Comparison of ENCODE assay signal across 1 cellular context in genomic region chr1:229258851-229259110, GRCh38.
TF ChIP-seq lines count a peak whose summit lies in the region.

No MANE protein-coding gene starts in this region.

TF ChIP-seq in WTC11, 78 proteins besides CTCF, POLR2A, EP300 and RAD21 (continued from another document):
- TF ChIP-seq, protein P1, sequence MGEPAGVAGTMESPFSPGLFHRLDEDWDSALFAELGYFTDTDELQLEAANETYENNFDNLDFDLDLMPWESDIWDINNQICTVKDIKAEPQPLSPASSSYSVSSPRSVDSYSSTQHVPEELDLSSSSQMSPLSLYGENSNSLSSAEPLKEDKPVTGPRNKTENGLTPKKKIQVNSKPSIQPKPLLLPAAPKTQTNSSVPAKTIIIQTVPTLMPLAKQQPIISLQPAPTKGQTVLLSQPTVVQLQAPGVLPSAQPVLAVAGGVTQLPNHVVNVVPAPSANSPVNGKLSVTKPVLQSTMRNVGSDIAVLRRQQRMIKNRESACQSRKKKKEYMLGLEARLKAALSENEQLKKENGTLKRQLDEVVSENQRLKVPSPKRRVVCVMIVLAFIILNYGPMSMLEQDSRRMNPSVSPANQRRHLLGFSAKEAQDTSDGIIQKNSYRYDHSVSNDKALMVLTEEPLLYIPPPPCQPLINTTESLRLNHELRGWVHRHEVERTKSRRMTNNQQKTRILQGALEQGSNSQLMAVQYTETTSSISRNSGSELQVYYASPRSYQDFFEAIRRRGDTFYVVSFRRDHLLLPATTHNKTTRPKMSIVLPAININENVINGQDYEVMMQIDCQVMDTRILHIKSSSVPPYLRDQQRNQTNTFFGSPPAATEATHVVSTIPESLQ (CRISPR knock-in tag; IDR thresholded peaks at IDR 0.05), result no peak
- TF ChIP-seq CBFB (CRISPR knock-in tag; IDR thresholded peaks at IDR 0.05; ENCODE audit: low read depth) (no peak), MXD4 (CRISPR knock-in tag; IDR thresholded peaks at IDR 0.05; ENCODE audit: borderline replicate concordance) (no peak), RORB (CRISPR knock-in tag; IDR thresholded peaks at IDR 0.05) (no peak), MLX (CRISPR knock-in tag; IDR thresholded peaks at IDR 0.05) (no peak), JUN (CRISPR knock-in tag; IDR thresholded peaks at IDR 0.05) (no peak), ETV6 (CRISPR knock-in tag; IDR thresholded peaks at IDR 0.05) (no peak), ATF1 (CRISPR knock-in tag; IDR thresholded peaks at IDR 0.05) (no peak), ZMAT4 (CRISPR knock-in tag; IDR thresholded peaks at IDR 0.05) (no peak), ZNF396 (CRISPR knock-in tag; IDR thresholded peaks at IDR 0.05; ENCODE audit: borderline replicate concordance) (no peak), SOX15 (CRISPR knock-in tag; IDR thresholded peaks at IDR 0.05) (no peak), TEAD4 (CRISPR knock-in tag; IDR thresholded peaks at IDR 0.05) (no peak)
- TF ChIP-seq, protein P2, sequence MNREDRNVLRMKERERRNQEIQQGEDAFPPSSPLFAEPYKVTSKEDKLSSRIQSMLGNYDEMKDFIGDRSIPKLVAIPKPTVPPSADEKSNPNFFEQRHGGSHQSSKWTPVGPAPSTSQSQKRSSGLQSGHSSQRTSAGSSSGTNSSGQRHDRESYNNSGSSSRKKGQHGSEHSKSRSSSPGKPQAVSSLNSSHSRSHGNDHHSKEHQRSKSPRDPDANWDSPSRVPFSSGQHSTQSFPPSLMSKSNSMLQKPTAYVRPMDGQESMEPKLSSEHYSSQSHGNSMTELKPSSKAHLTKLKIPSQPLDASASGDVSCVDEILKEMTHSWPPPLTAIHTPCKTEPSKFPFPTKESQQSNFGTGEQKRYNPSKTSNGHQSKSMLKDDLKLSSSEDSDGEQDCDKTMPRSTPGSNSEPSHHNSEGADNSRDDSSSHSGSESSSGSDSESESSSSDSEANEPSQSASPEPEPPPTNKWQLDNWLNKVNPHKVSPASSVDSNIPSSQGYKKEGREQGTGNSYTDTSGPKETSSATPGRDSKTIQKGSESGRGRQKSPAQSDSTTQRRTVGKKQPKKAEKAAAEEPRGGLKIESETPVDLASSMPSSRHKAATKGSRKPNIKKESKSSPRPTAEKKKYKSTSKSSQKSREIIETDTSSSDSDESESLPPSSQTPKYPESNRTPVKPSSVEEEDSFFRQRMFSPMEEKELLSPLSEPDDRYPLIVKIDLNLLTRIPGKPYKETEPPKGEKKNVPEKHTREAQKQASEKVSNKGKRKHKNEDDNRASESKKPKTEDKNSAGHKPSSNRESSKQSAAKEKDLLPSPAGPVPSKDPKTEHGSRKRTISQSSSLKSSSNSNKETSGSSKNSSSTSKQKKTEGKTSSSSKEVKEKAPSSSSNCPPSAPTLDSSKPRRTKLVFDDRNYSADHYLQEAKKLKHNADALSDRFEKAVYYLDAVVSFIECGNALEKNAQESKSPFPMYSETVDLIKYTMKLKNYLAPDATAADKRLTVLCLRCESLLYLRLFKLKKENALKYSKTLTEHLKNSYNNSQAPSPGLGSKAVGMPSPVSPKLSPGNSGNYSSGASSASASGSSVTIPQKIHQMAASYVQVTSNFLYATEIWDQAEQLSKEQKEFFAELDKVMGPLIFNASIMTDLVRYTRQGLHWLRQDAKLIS (CRISPR knock-in tag; IDR thresholded peaks at IDR 0.05; ENCODE audit: borderline replicate concordance), result no peak
- TF ChIP-seq, protein P3, sequence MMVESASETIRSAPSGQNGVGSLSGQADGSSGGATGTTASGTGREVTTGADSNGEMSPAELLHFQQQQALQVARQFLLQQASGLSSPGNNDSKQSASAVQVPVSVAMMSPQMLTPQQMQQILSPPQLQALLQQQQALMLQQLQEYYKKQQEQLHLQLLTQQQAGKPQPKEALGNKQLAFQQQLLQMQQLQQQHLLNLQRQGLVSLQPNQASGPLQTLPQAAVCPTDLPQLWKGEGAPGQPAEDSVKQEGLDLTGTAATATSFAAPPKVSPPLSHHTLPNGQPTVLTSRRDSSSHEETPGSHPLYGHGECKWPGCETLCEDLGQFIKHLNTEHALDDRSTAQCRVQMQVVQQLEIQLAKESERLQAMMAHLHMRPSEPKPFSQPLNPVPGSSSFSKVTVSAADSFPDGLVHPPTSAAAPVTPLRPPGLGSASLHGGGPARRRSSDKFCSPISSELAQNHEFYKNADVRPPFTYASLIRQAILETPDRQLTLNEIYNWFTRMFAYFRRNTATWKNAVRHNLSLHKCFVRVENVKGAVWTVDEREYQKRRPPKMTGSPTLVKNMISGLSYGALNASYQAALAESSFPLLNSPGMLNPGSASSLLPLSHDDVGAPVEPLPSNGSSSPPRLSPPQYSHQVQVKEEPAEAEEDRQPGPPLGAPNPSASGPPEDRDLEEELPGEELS (CRISPR knock-in tag; IDR thresholded peaks at IDR 0.05), result no peak
- TF ChIP-seq, protein P4, sequence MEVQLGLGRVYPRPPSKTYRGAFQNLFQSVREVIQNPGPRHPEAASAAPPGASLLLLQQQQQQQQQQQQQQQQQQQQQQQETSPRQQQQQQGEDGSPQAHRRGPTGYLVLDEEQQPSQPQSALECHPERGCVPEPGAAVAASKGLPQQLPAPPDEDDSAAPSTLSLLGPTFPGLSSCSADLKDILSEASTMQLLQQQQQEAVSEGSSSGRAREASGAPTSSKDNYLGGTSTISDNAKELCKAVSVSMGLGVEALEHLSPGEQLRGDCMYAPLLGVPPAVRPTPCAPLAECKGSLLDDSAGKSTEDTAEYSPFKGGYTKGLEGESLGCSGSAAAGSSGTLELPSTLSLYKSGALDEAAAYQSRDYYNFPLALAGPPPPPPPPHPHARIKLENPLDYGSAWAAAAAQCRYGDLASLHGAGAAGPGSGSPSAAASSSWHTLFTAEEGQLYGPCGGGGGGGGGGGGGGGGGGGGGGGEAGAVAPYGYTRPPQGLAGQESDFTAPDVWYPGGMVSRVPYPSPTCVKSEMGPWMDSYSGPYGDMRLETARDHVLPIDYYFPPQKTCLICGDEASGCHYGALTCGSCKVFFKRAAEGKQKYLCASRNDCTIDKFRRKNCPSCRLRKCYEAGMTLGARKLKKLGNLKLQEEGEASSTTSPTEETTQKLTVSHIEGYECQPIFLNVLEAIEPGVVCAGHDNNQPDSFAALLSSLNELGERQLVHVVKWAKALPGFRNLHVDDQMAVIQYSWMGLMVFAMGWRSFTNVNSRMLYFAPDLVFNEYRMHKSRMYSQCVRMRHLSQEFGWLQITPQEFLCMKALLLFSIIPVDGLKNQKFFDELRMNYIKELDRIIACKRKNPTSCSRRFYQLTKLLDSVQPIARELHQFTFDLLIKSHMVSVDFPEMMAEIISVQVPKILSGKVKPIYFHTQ (CRISPR knock-in tag; IDR thresholded peaks at IDR 0.05), result no peak
TF ChIP-seq in WTC11: peak in this region for 0.
